16 cellular contexts compared by ENCODE assay signal in genomic region chr9:129347323-129348120, GRCh38.
A peak's percentile ranks its signal among the peaks of the same experiment; 100 is the strongest.
DNase-seq lines count a peak whose midpoint lies in the region; ATAC-seq, FAIRE-seq and TF ChIP-seq lines count a peak whose summit lies in the region.
"Had no signal": no experiment of that assay in that cellular context is flagged by ENCODE, and none has a peak within 500 bp of the region (broad histone marks: within the 10 kb centered on the region; RNA-seq: fewer than 3 reads in every experiment).

No MANE protein-coding gene starts in this region.

- 71 to 72% methylated on average over 6 to 21 of the region's 21 CpGs for WGBS in transverse colon (ENCODE audit: low coverage in 1 of 2), 2 donors

- H3K4me1 Mint-ChIP-seq in activated CD4-positive, alpha-beta T cell treated with anti-CD3 and anti-CD28 coated beads, Interleukin-2, amount 10 ng/mL, durations not matched to agents 7 days and 5 days = peaks cover 6% of the 10 kb centered on the region

- no peak for TF ChIP-seq EP300 in transverse colon (IDR thresholded peaks at IDR 0.05; ENCODE audit: low read depth)

- H3K27ac Mint-ChIP-seq in activated CD4-positive, alpha-beta T cell treated with anti-CD3 and anti-CD28 coated beads, Interleukin-2, amount 10 ng/mL, durations not matched to agents 7 days and 5 days = peak overlapping the region; percentile 36

- peaks cover 5 to 15% (median 10%) of the 10 kb centered on the region in 4 donors for H3K4me1 ChIP-seq in transverse colon

- no peak for FAIRE-seq in frontal cortex (lab: Jason Lieb, UNC)
- FAIRE-seq: GM12892 had no signal

- no peaks in the 10 kb centered on the region for H3K9me3 Mint-ChIP-seq in activated CD4-positive, alpha-beta T cell treated with anti-CD3 and anti-CD28 coated beads, Interleukin-2, amount 10 ng/mL, durations not matched to agents 7 days and 5 days

- no peaks in the 10 kb centered on the region for H3K36me3 ChIP-seq in transverse colon
- H3K36me3 ChIP-seq: tibial nerve had no signal

- no peak for TF ChIP-seq POLR2A in transverse colon (IDR thresholded peaks at IDR 0.05)

- in situ Hi-C loops in transverse colon (cut with MboI; ENCODE audit: low pct_ligation_motif_present in 1 of 4, low pct_unique_long_range_greater_than_20kb in 1 of 4, low sequenced_read_pairs in 3 of 4) = no loop called here

- DNase-seq in activated CD4-positive, alpha-beta T cell treated with anti-CD3 and anti-CD28 coated beads, Interleukin-2, amount 10 ng/mL, durations not matched to agents 7 days and 5 days = no peak
- DNase-seq in activated CD4-positive, alpha-beta T cell treated with anti-CD3 and anti-CD28 coated beads, Interleukin-2, amount 50 U/mL, for 48 hours = no peak
- DNase-seq in SIG-M5 (lab: John Stamatoyannopoulos, UW) (peak; percentile 40), fibroblast of villous mesenchyme (ENCODE audit: low read depth) (peak; percentile 65), transverse colon (no peak), frontal cortex (ENCODE audit: low spot score in 2 of 2) (no peak)
- DNase-seq: 8988T; DMS153; effector CD8-positive, alpha-beta T cell; NCI-H146; nucleus accumbens had no signal

- no peak overlapping the region for H3K4me3 Mint-ChIP-seq in activated CD4-positive, alpha-beta T cell treated with anti-CD3 and anti-CD28 coated beads, Interleukin-2, amount 10 ng/mL, durations not matched to agents 7 days and 5 days

- peaks cover 18% of the 10 kb centered on the region for H3K27me3 ChIP-seq in transverse colon
- H3K27me3 ChIP-seq: tibial nerve had no signal

- H3K4me3 ChIP-seq in fibroblast of villous mesenchyme (ENCODE audit: low read depth, low read length) (no peak overlapping the region), transverse colon (no peak overlapping the region)
- H3K4me3 ChIP-seq: tibial nerve had no signal

- no peaks in the 10 kb centered on the region for H3K9me3 ChIP-seq in transverse colon
- H3K9me3 ChIP-seq: tibial nerve had no signal

- CTCF ChIA-PET in activated CD4-positive, alpha-beta T cell treated with anti-CD3 and anti-CD28 coated beads, Interleukin-2, amount 10 ng/mL, durations not matched to agents 7 days and 5 days (lab: Charles Lee) = interaction anchor here (0.5 to 1.5 kb wide), 2 partner anchors 8 to 149 kb away, joined by 3 read pairs; no protein-coding TSS in a partner anchor

- POLR2A ChIA-PET in activated CD4-positive, alpha-beta T cell treated with anti-CD3 and anti-CD28 coated beads, Interleukin-2, amount 10 ng/mL, durations not matched to agents 7 days and 5 days (lab: Charles Lee) = no interaction called here

- TF ChIP-seq CTCF in fibroblast of villous mesenchyme (IDR thresholded peaks at IDR 0.05; ENCODE audit: insufficient read depth, low read depth, low read length) (no peak), transverse colon (IDR thresholded peaks at IDR 0.05) (no peak)

- peak overlapping the region; percentile 25 to 47 (median 41) for H3K27ac ChIP-seq in transverse colon

- ATAC-seq in HG02623 (IDR thresholded peaks at IDR 0.05; ENCODE audit: unreplicated experiment) = no peak
- no peak for ATAC-seq in HG02642 (IDR thresholded peaks at IDR 0.05; ENCODE audit: poor library complexity, unreplicated experiment)
- ATAC-seq: HCT116 had no signal

- peaks cover 5% of the 10 kb centered on the region for H3K27me3 Mint-ChIP-seq in activated CD4-positive, alpha-beta T cell treated with anti-CD3 and anti-CD28 coated beads, Interleukin-2, amount 10 ng/mL, durations not matched to agents 7 days and 5 days

- intact Hi-C loops in transverse colon (cut with DNase I; ENCODE audit: low total_unique reads) = no loop called here

- no peaks in the 10 kb centered on the region for H3K36me3 Mint-ChIP-seq in activated CD4-positive, alpha-beta T cell treated with anti-CD3 and anti-CD28 coated beads, Interleukin-2, amount 10 ng/mL, durations not matched to agents 7 days and 5 days (ENCODE audit: low read depth)

Comparison
In these comparisons a context has a peak if more than half of its experiments do, and no peak if none do; other contexts are left out.
1. DNase-seq: peak in SIG-M5 (single experiment) and fibroblast of villous mesenchyme (single experiment); none in activated CD4-positive, alpha-beta T cell treated with anti-CD3 and anti-CD28 coated beads, Interleukin-2, amount 10 ng/mL, durations not matched to agents 7 days and 5 days (single experiment), activated CD4-positive, alpha-beta T cell treated with anti-CD3 and anti-CD28 coated beads, Interleukin-2, amount 50 U/mL, for 48 hours (0 of 2), transverse colon (single experiment) and frontal cortex (0 of 2).